In genomic region chr6:40183902-40184301, GRCh38 we compare ENCODE assay signal across 22 cellular contexts.
"Had no signal": no experiment of that assay in that cellular context is flagged by ENCODE, and none has a peak within 500 bp of the region (broad histone marks: within the 10 kb centered on the region; RNA-seq: fewer than 3 reads in every experiment).

No MANE protein-coding gene starts in this region.

- DNase-seq: activated CD4-positive, alpha-beta T cell treated with anti-CD3 and anti-CD28 coated beads, Interleukin-2, amount 50 U/mL, for 48 hours; activated naive CD4-positive, alpha-beta T cell; activated naive CD8-positive, alpha-beta T cell treated with anti-CD3 and anti-CD28 coated beads for 36 hours; amniotic stem cell; dermis blood vessel endothelial cell; effector memory CD8-positive, alpha-beta T cell; foreskin fibroblast; hypothalamus; kidney; midbrain; ovary; psoas muscle; right cardiac atrium; stimulated activated CD4-positive, alpha-beta T cell treated with anti-CD3 and anti-CD28 coated beads, Interleukin-15, amount 100 ng/mL, for 24 hours; stimulated activated CD4-positive, alpha-beta T cell treated with anti-CD3 and anti-CD28 coated beads, Interleukin-2, amount 100 ng/mL, for 48 hours; stomach; trophoblast cell had no signal

- H3K36me3 ChIP-seq: cardiac muscle cell, ovary, stomach had no signal

- H3K4me3 ChIP-seq: cardiac muscle cell, ovary, psoas muscle, skin epidermis, stomach had no signal

- H3K9me3 ChIP-seq: ovary, psoas muscle had no signal

- H3K27ac ChIP-seq: cardiac muscle cell, ovary, psoas muscle, skin epidermis, stomach, VCaP had no signal

- H3K4me1 ChIP-seq: psoas muscle, stomach had no signal

- ATAC-seq: activated T-helper 17 cell treated with anti-CD3 and anti-CD28 coated beads, Interleukin-2, amount 50 U/mL, for 72 hours; effector memory CD8-positive, alpha-beta T cell; left lobe of liver; psoas muscle; right cardiac atrium had no signal

- H3K27me3 ChIP-seq: cardiac muscle cell, ovary, stomach had no signal
